Comparison of ENCODE assay signal across 9 cellular contexts in genomic region chr19:19342086-19343015, GRCh38. TPM values are rescaled to one million over a fixed set of nuclear protein-coding genes. Genes with fewer than 3 reads are reported as not detected.
DNase-seq lines count a peak whose midpoint lies in the region; ATAC-seq and TF ChIP-seq lines count a peak whose summit lies in the region.
"Had no signal": no experiment of that assay in that cellular context is flagged by ENCODE, and none has a peak within 500 bp of the region (broad histone marks: within the 10 kb centered on the region; RNA-seq: fewer than 3 reads in every experiment).

No MANE protein-coding gene starts in this region.

- TF ChIP-seq CTCF in RWPE2 (IDR thresholded peaks at IDR 0.05; ENCODE audit: poor library complexity, severe bottlenecking) (peak; percentile 81), neutrophil (IDR thresholded peaks at IDR 0.05) (peak; percentile 10)

- peak; percentile 72 for ATAC-seq in RWPE2 (ENCODE audit: low read depth)
- ATAC-seq in GM19397 (IDR thresholded peaks at IDR 0.05; ENCODE audit: unreplicated experiment) = no peak

- H3K9me3 ChIP-seq in RWPE2 (ENCODE audit: severe bottlenecking) (no peaks in the 10 kb centered on the region), neutrophil (no peaks in the 10 kb centered on the region)

- H3K4me3 ChIP-seq in RWPE2 (ENCODE audit: severe bottlenecking) (no peak overlapping the region), neutrophil (ENCODE audit: low read depth in 1 of 2, low read length in 1 of 2) (no peak overlapping the region)
- H3K4me3 ChIP-seq: skin epidermis had no signal

- H3K4me1 ChIP-seq in RWPE2 (ENCODE audit: insufficient read depth, poor library complexity, severe bottlenecking) = no peaks in the 10 kb centered on the region
- no peaks in the 10 kb centered on the region for H3K4me1 ChIP-seq in neutrophil (ENCODE audit: control insufficient read depth in 1 of 2, insufficient read depth in 1 of 2, low read depth in 1 of 2, low read length in 1 of 2)

- DNase-seq in EL (peak; percentile 46), LHCN-M2 (ENCODE audit: low read depth) (peak; percentile 48), RWPE2 (ENCODE audit: low spot score) (no peak), fibroblast of gingiva (ENCODE audit: low read depth) (peak; percentile 45), middle frontal gyrus (ENCODE audit: extremely low spot score, low spot score) (no peak), GF-D8 (lab: John Stamatoyannopoulos, UW) (no peak)

- no peaks in the 10 kb centered on the region for H3K27me3 ChIP-seq in RWPE2 (ENCODE audit: insufficient read depth, poor library complexity, severe bottlenecking)
- H3K27me3 ChIP-seq in neutrophil = no peaks in the 10 kb centered on the region

- peaks cover 53% of the 10 kb centered on the region for H3K36me3 ChIP-seq in RWPE2 (ENCODE audit: low read depth)
- peaks cover 100% of the 10 kb centered on the region for H3K36me3 ChIP-seq in neutrophil

- H3K27ac ChIP-seq in RWPE2 (ENCODE audit: poor library complexity, severe bottlenecking) (no peak overlapping the region), neutrophil (no peak overlapping the region)
- H3K27ac ChIP-seq: skin epidermis had no signal

RNA-seq across cellular contexts. Expression of gene MAU2, which starts 21.7 kb away (rescaled TPM):
- total RNA-seq in LHCN-M2 (2014; rRNA removed) = 23.1 and 26.4 TPM in 2 replicates
- polyA plus RNA-seq in LHCN-M2 (2012) = 15.8 TPM

RNA-seq across cellular contexts. Expression of gene SUGP1, which starts 22.0 kb away (rescaled TPM):
- total RNA-seq in LHCN-M2 (2014; rRNA removed) = 38.7 and 45.8 TPM in 2 replicates
- 44.2 TPM for polyA plus RNA-seq in LHCN-M2 (2012)

Comparison
In these comparisons a context has a peak if more than half of its experiments do, and no peak if none do; other contexts are left out.
1. DNase-seq: peak in EL (single experiment), LHCN-M2 (single experiment) and fibroblast of gingiva (single experiment); none in RWPE2 (single experiment), middle frontal gyrus (single experiment) and GF-D8 (single experiment).